In the genomic region with DNA sequence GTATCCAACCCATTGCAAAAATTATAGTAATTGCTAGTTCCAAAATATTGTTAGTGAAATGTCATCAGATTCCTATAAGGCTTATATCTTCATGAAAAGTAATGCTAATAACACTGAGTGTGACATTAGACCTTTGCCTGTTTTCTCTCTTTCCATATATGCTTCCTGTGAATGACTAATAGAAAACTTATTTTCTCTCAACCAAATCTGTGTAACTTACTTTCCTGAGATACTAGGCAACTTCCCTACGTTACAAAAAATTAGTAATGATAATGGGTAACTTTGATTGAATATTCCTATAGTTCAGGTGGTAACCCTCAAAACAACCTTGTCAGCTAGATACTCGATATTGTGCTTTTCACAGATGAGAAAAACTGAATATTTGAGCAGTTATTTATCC, we compare ENCODE assay signal across 26 cellular contexts.
DNase-seq lines count a peak whose midpoint lies in the region; ATAC-seq, FAIRE-seq and TF ChIP-seq lines count a peak whose summit lies in the region.
"Had no signal": no experiment of that assay in that cellular context is flagged by ENCODE, and none has a peak within 500 bp of the region (broad histone marks: within the 10 kb centered on the region; RNA-seq: fewer than 3 reads in every experiment).

No MANE protein-coding gene starts in this region.

- H3K4me3 ChIP-seq in A549 (no peak overlapping the region), GM23248 (no peak overlapping the region), astrocyte (ENCODE audit: insufficient read depth, low read depth, low read length) (no peak overlapping the region), fibroblast of pulmonary artery (replicated peaks; ENCODE audit: low read depth, low read length) (no peak overlapping the region)
- H3K4me3 ChIP-seq: MG63, SK-N-MC had no signal

- no peak overlapping the region for H2AFZ ChIP-seq in GM23248
- H2AFZ ChIP-seq in astrocyte (ENCODE audit: low read depth, low read length): no peak overlapping the region

- H3K36me3 ChIP-seq in GM23248 (ENCODE audit: low read depth): no peaks in the 10 kb centered on the region
- no peaks in the 10 kb centered on the region for H3K36me3 ChIP-seq in astrocyte (ENCODE audit: insufficient read depth, low read length)

- no peaks in the 10 kb centered on the region for H3K9me2 ChIP-seq in GM23248 (ENCODE audit: insufficient read depth)

- H3K27me3 ChIP-seq in GM23248 (replicated peaks; ENCODE audit: insufficient read depth): no peaks in the 10 kb centered on the region
- no peaks in the 10 kb centered on the region for H3K27me3 ChIP-seq in astrocyte (ENCODE audit: insufficient read depth, low read length)
- H3K27me3 ChIP-seq: MG63 had no signal

- no peak for ATAC-seq in A549
- ATAC-seq in GM21423 (IDR thresholded peaks at IDR 0.05; ENCODE audit: unreplicated experiment): no peak
- ATAC-seq: Panc1 had no signal

- DNase-seq in A549 (ENCODE audit: low read depth in 1 of 2, low spot score in 1 of 2): no peak
- DNase-seq in GM23248: peak; percentile 9
- DNase-seq in astrocyte (ENCODE audit: low read depth): no peak
- DNase-seq in fibroblast of pulmonary artery (ENCODE audit: low read depth): peak; percentile 30
- DNase-seq in activated CD4-positive, alpha-beta T cell treated with anti-CD3 and anti-CD28 coated beads for 1 hour: no peak
- DNase-seq in HTR-8/SVneo (ENCODE audit: insufficient read length, low spot score): no peak
- DNase-seq in SKM-1 (lab: John Stamatoyannopoulos, UW; ENCODE audit: unreplicated experiment): no peak
- DNase-seq: DMS53, H7, HFFc6, KG1, MG63, NCI-H1105 treated with DMSO at 0.1 percent for 48 hours, NCI-H146, NCI-H1930, NCI-H446, NCI-H526, NCI-H82, SIG-M5, SW 1271 had no signal

- FAIRE-seq in A549 (lab: Jason Lieb, UNC) (no peak), astrocyte (lab: Jason Lieb, UNC) (peak; percentile 56), HTR-8/SVneo (lab: Jason Lieb, UNC) (no peak)
- FAIRE-seq: GM12892, GM19239 had no signal

- H3K9me3 Mint-ChIP-seq in astrocyte (ENCODE audit: unreplicated experiment): peaks cover 5% of the 10 kb centered on the region

- H3K9me3 ChIP-seq in A549: peaks cover 11% of the 10 kb centered on the region
- H3K9me3 ChIP-seq in GM23248 (ENCODE audit: low read depth): no peaks in the 10 kb centered on the region
- no peaks in the 10 kb centered on the region for H3K9me3 ChIP-seq in astrocyte (ENCODE audit: insufficient read depth, low read depth, low read length)

- H3K9ac ChIP-seq in GM23248 (no peak overlapping the region), astrocyte (ENCODE audit: low read length) (no peak overlapping the region)

- peaks cover 12% of the 10 kb centered on the region for H3K36me3 Mint-ChIP-seq in astrocyte (ENCODE audit: low read depth, unreplicated experiment)

- peaks cover 9% of the 10 kb centered on the region for H3K4me1 Mint-ChIP-seq in astrocyte (ENCODE audit: low read depth, unreplicated experiment)

- in situ Hi-C loops in GM23248 (cut with MboI): no loop called here

- POLR2A ChIA-PET in A549 (lab: Yijun Ruan, JAX): no interaction called here

- no peak for TF ChIP-seq RAD21 in A549 (conservative IDR thresholded peaks at IDR 0.05 in 1 of 2, IDR thresholded peaks at IDR 0.05 in 1 of 2)

- no peak overlapping the region for H3K4me3 Mint-ChIP-seq in astrocyte (ENCODE audit: unreplicated experiment)
- H3K4me3 Mint-ChIP-seq: HFFc6 had no signal

- 83% methylated on average over 2 of the region's 2 CpGs for WGBS in A549 (ENCODE audit: missing lambda C conversion rate)
- WGBS in GM23248 (ENCODE audit: low coverage in 1 of 2, low lambda C conversion rate in 2 of 2, missing lambda C conversion rate in 2 of 2), 2 experiments: 93 to 96% methylated on average over 2 of the region's 2 CpGs

- H3K27ac Mint-ChIP-seq in astrocyte (ENCODE audit: unreplicated experiment): no peak overlapping the region

- TF ChIP-seq POLR2A in A549 (IDR thresholded peaks at IDR 0.05; ENCODE audit: low read length): no peak

- no peaks in the 10 kb centered on the region for H4K20me1 ChIP-seq in GM23248 (ENCODE audit: insufficient read depth)
- H4K20me1 ChIP-seq in astrocyte (ENCODE audit: insufficient read depth, low read length): no peaks in the 10 kb centered on the region

- CTCF ChIA-PET in A549 (lab: Yijun Ruan, JAX): no interaction called here

- no peaks in the 10 kb centered on the region for H3K27me3 Mint-ChIP-seq in astrocyte (ENCODE audit: low read depth, unreplicated experiment)

- H3K4me2 ChIP-seq in A549 (peak overlapping the region; percentile 37; the same call in 2 of the 3 replicates), GM23248 (ENCODE audit: unreplicated experiment) (no peak overlapping the region), astrocyte (ENCODE audit: low read length) (peak overlapping the region; percentile 11)

- TF ChIP-seq CTCF in A549 (IDR thresholded peaks at IDR 0.05): no peak
- TF ChIP-seq CTCF in astrocyte (IDR thresholded peaks at IDR 0.05; ENCODE audit: insufficient read depth, low read depth, low read length): no peak
- no peak for TF ChIP-seq CTCF in fibroblast of pulmonary artery (IDR thresholded peaks at IDR 0.05; ENCODE audit: low read length, missing control alignments)

- H3K79me2 ChIP-seq in GM23248 (ENCODE audit: insufficient read depth) (no peaks in the 10 kb centered on the region), astrocyte (ENCODE audit: insufficient read depth, low read length) (no peaks in the 10 kb centered on the region)

- H3F3A ChIP-seq in GM23248 (ENCODE audit: insufficient read depth): no peaks in the 10 kb centered on the region

- no peak for TF ChIP-seq EP300 in A549 (IDR thresholded peaks at IDR 0.05)

- H3K4me1 ChIP-seq in A549 (peaks cover 19% of the 10 kb centered on the region), GM23248 (ENCODE audit: insufficient read depth) (peaks cover 12% of the 10 kb centered on the region; the same call in 1 of the 2 replicates), astrocyte (ENCODE audit: insufficient read depth, low read length) (peaks cover 11% of the 10 kb centered on the region)

- H3K27ac ChIP-seq in A549: no peak overlapping the region
- no peak overlapping the region for H3K27ac ChIP-seq in GM23248
- H3K27ac ChIP-seq in astrocyte (ENCODE audit: low read depth, low read length): no peak overlapping the region
- H3K27ac ChIP-seq: 22Rv1, SK-N-MC had no signal

TF ChIP-seq in A549, 52 proteins besides CTCF, POLR2A, EP300 and RAD21:
- TF ChIP-seq RARB (CRISPR knock-in tag; IDR thresholded peaks at IDR 0.05) (no peak), HOXB5 (CRISPR knock-in tag; IDR thresholded peaks at IDR 0.05) (no peak), TFCP2L1 (CRISPR knock-in tag; IDR thresholded peaks at IDR 0.05) (no peak), SREBF2 (IDR thresholded peaks at IDR 0.05) (no peak), JUN (IDR thresholded peaks at IDR 0.05) (no peak), CBX2 (IDR thresholded peaks at IDR 0.05; ENCODE audit: borderline replicate concordance, low read depth) (no peak), RNF2 (IDR thresholded peaks at IDR 0.05; ENCODE audit: borderline replicate concordance, low read depth) (no peak), ZSCAN20 (CRISPR knock-in tag; IDR thresholded peaks at IDR 0.05) (no peak)
- TF ChIP-seq, protein P1, sequence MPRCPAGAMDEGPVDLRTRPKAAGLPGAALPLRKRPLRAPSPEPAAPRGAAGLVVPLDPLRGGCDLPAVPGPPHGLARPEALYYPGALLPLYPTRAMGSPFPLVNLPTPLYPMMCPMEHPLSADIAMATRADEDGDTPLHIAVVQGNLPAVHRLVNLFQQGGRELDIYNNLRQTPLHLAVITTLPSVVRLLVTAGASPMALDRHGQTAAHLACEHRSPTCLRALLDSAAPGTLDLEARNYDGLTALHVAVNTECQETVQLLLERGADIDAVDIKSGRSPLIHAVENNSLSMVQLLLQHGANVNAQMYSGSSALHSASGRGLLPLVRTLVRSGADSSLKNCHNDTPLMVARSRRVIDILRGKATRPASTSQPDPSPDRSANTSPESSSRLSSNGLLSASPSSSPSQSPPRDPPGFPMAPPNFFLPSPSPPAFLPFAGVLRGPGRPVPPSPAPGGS (IDR thresholded peaks at IDR 0.05): no peak

Comparison
In these comparisons a context has a peak if more than half of its experiments do, and no peak if none do; other contexts are left out.
1. DNase-seq: peak in GM23248 (single experiment) and fibroblast of pulmonary artery (single experiment); none in A549 (0 of 2), astrocyte (single experiment), activated CD4-positive, alpha-beta T cell treated with anti-CD3 and anti-CD28 coated beads for 1 hour (single experiment), HTR-8/SVneo (single experiment) and SKM-1 (single experiment).